ENCODE assay signal across 10 cellular contexts in the genomic region with DNA sequence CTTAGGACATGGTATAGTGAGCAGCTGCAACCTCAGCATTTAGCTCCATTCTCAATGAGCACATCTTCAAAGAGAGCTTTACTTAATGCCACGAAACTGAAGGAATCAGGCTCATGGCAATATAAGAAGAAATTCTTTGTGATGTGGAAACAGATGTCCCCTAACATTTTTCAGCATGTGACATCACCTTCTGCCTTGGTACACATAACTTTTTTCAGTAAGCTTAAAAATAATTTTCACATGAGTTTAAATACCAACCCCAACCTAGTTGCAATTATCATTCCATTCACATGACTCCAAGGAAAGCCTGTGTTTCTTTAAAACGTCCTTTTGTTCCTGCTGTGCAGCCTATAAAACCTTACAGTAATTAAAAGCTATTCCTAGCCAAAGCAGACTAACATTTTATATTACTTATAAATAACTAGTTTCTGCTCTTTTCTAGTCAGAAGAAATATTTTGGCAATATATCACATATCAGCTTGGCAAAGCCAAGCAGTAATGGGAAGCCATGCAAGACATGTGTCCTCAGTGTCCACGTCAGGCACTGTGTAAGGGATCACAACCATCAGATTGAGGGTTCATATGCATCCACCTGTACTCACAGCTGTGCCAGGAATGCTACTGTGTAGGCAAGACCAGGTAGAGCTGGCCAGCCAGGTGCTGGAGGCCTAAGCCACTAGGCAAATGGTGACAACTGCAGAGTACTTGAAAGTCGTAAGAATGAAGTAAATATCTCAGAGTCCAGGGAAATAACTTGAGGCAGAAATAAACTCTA.
DNase-seq lines count a peak whose midpoint lies in the region; ATAC-seq and TF ChIP-seq lines count a peak whose summit lies in the region.
"Had no signal": no experiment of that assay in that cellular context is flagged by ENCODE, and none has a peak within 500 bp of the region (broad histone marks: within the 10 kb centered on the region; RNA-seq: fewer than 3 reads in every experiment).

No MANE protein-coding gene starts in this region.

- H3K27me3 ChIP-seq in AG04450 (ENCODE audit: control insufficient read depth, insufficient read depth, low read length) (no peaks in the 10 kb centered on the region), left lung (no peaks in the 10 kb centered on the region)

- intact Hi-C loops in left lung (cut with DNase I): no loop called here

- H3K27ac ChIP-seq in AG04450 (ENCODE audit: low read depth, low read length): peak overlapping the region; percentile 80
- H3K27ac ChIP-seq in left lung: no peak overlapping the region

- H3K4me3 ChIP-seq in AG04450 (ENCODE audit: low read depth, low read length) (no peak overlapping the region), HFF-Myc (replicated peaks; ENCODE audit: low read depth, low read length) (no peak overlapping the region), astrocyte of the cerebellum (ENCODE audit: low read depth, low read length) (no peak overlapping the region), left lung (no peak overlapping the region)

- DNase-seq in AG04450 (ENCODE audit: low read depth, low spot score) (peak; percentile 66), HFF-Myc (ENCODE audit: extremely low read depth, low read depth) (peak; percentile 87), astrocyte of the cerebellum (ENCODE audit: low read depth) (peak; percentile 66), left lung (no peak), NAMALWA (ENCODE audit: low spot score) (no peak), HEK293T (ENCODE audit: extremely low spot score) (no peak), DMS153 (lab: John Stamatoyannopoulos, UW) (no peak)
- DNase-seq: amygdala, naive B cell had no signal

- POLR2A ChIA-PET in AG04450 (lab: Yijun Ruan, JAX) (interaction anchor here (1.1 kb wide), 1 partner anchor 104 kb away, joined by 5 read pairs; no protein-coding TSS in a partner anchor), HEK293T (lab: Yijun Ruan, JAX) (interaction anchor here (2.1 kb wide), 1 partner anchor 26 kb away, joined by 10 read pairs; no protein-coding TSS in a partner anchor)

- TF ChIP-seq CTCF in AG04450 (IDR thresholded peaks at IDR 0.05; ENCODE audit: low read depth, low read length) (no peak), HFF-Myc (IDR thresholded peaks at IDR 0.05; ENCODE audit: low read depth, low read length, missing control alignments) (no peak), astrocyte of the cerebellum (IDR thresholded peaks at IDR 0.05; ENCODE audit: low read depth, low read length, missing control alignments) (no peak), left lung (IDR thresholded peaks at IDR 0.05) (no peak)

- H3K9me3 ChIP-seq in AG04450 (ENCODE audit: control insufficient read depth, insufficient read depth, low read length) (no peaks in the 10 kb centered on the region), left lung (no peaks in the 10 kb centered on the region)

- in situ Hi-C loops in astrocyte of the cerebellum (cut with HindIII; ENCODE audit: low sequenced_read_pairs): no loop called here

- H3K36me3 ChIP-seq in left lung: no peaks in the 10 kb centered on the region

- ATAC-seq in left lung: peak; percentile 40
- no peak for ATAC-seq in HG02759 (IDR thresholded peaks at IDR 0.05; ENCODE audit: unreplicated experiment)

- H3K4me1 ChIP-seq in left lung: no peaks in the 10 kb centered on the region

- CTCF ChIA-PET in AG04450 (lab: Charles Lee): interaction anchor here (0.5 to 4.2 kb wide), 2 partner anchors 20 to 26 kb away, joined by 5 to 26 read pairs; no protein-coding TSS in a partner anchor
- CTCF ChIA-PET in HEK293T (lab: Yijun Ruan, JAX): interaction anchor here (1.0 kb wide), 1 partner anchor 188 kb away, joined by 3 read pairs; no protein-coding TSS in a partner anchor

TF ChIP-seq in HEK293T, 16 proteins besides CTCF, POLR2A, EP300 and RAD21:
- TF ChIP-seq FOXK2 (IDR thresholded peaks at IDR 0.05) (no peak), ARNT (IDR thresholded peaks at IDR 0.05) (no peak), SP1 (IDR thresholded peaks at IDR 0.05) (no peak)

Comparison
In these comparisons a context has a peak if more than half of its experiments do, and no peak if none do; other contexts are left out.
1. DNase-seq: peak in AG04450 (single experiment), HFF-Myc (single experiment) and astrocyte of the cerebellum (single experiment); none in left lung (0 of 2), NAMALWA (single experiment), HEK293T (single experiment) and DMS153 (single experiment).